10 cellular contexts compared by ENCODE assay signal in genomic region chr16:10870137-10870776, GRCh38. TPM values are rescaled to one million over a fixed set of nuclear protein-coding genes. Genes with fewer than 3 reads are reported as not detected.
DNase-seq lines count a peak whose midpoint lies in the region; ATAC-seq and TF ChIP-seq lines count a peak whose summit lies in the region.
"Had no signal": no experiment of that assay in that cellular context is flagged by ENCODE, and none has a peak within 500 bp of the region (broad histone marks: within the 10 kb centered on the region; RNA-seq: fewer than 3 reads in every experiment).

No MANE protein-coding gene starts in this region.

- H3K4me3 Mint-ChIP-seq in activated naive CD8-positive, alpha-beta T cell treated with anti-CD3 and anti-CD28 coated beads, Interleukin-2, amount 10 ng/mL, durations not matched to agents 7 days and 5 days, result peak overlapping the region; percentile 65

- H3K4me1 ChIP-seq in KMS-11 (ENCODE audit: low read depth, poor library complexity, severe bottlenecking) (peaks cover 82% of the 10 kb centered on the region), tibial nerve (peaks cover 0 to 34% (median 29%) of the 10 kb centered on the region in 4 donors)
- H3K4me1 ChIP-seq: BE2C had no signal

- TF ChIP-seq CTCF in KMS-11 (conservative IDR thresholded peaks at IDR 0.05; ENCODE audit: low read depth, low read length), result no peak
- TF ChIP-seq CTCF in tibial nerve (IDR thresholded peaks at IDR 0.05), result no peak

- no peak for TF ChIP-seq POLR2A in tibial nerve (IDR thresholded peaks at IDR 0.05)

- 79 to 89% methylated on average over 5 of the region's 5 CpGs for WGBS in tibial nerve, 2 donors

- H4K20me1 ChIP-seq in KMS-11 (ENCODE audit: insufficient read depth), result no peaks in the 10 kb centered on the region

- H3K9ac ChIP-seq in KMS-11, result no peak overlapping the region

- H3K27me3 Mint-ChIP-seq in activated naive CD8-positive, alpha-beta T cell treated with anti-CD3 and anti-CD28 coated beads, Interleukin-2, amount 10 ng/mL, durations not matched to agents 7 days and 5 days, result peaks cover 35% of the 10 kb centered on the region

- H3K27ac ChIP-seq in KMS-11 (peak overlapping the region; percentile 77; the same call in 1 of the 2 replicates), tibial nerve (peak overlapping the region in 3 of 4 donors; percentile 17 to 71 (median 71))

- H3K36me3 Mint-ChIP-seq in activated naive CD4-positive, alpha-beta T cell treated with anti-CD3 and anti-CD28 coated beads, Interleukin-2, amount 50 U/mL, for 72 hours, result no peaks in the 10 kb centered on the region
- H3K36me3 Mint-ChIP-seq in activated naive CD8-positive, alpha-beta T cell treated with anti-CD3 and anti-CD28 coated beads, Interleukin-2, amount 10 ng/mL, durations not matched to agents 7 days and 5 days, result peaks cover 3% of the 10 kb centered on the region

- H3K27me3 ChIP-seq in KMS-11 (ENCODE audit: insufficient read depth, low read depth) (no peaks in the 10 kb centered on the region), tibial nerve (no peaks in the 10 kb centered on the region)

- H3K4me3 ChIP-seq in KMS-11 (IDR thresholded peaks at IDR 0.05; ENCODE audit: insufficient read depth, low read depth, low read length) (no peak overlapping the region), tibial nerve (no peak overlapping the region)

- H3K79me2 ChIP-seq in KMS-11 (ENCODE audit: insufficient read depth, low read depth), result no peaks in the 10 kb centered on the region

- no peaks in the 10 kb centered on the region for H3K36me3 ChIP-seq in KMS-11 (ENCODE audit: insufficient read depth)
- no peaks in the 10 kb centered on the region for H3K36me3 ChIP-seq in tibial nerve
- H3K36me3 ChIP-seq: BE2C had no signal

- H2AFZ ChIP-seq in KMS-11 (ENCODE audit: low read depth), result no peak overlapping the region

- no peak for TF ChIP-seq EP300 in tibial nerve (IDR thresholded peaks at IDR 0.05)

- H3K4me1 Mint-ChIP-seq in activated naive CD8-positive, alpha-beta T cell treated with anti-CD3 and anti-CD28 coated beads, Interleukin-2, amount 10 ng/mL, durations not matched to agents 7 days and 5 days, result peaks cover 57% of the 10 kb centered on the region

- no peak for DNase-seq in activated naive CD4-positive, alpha-beta T cell treated with anti-CD3 and anti-CD28 coated beads, Interleukin-2, amount 50 U/mL, for 72 hours (ENCODE audit: low spot score in 2 of 2)
- no peak for DNase-seq in activated naive CD4-positive, alpha-beta T cell (lab: John Stamatoyannopoulos, UW)
- no peak for DNase-seq in activated naive CD8-positive, alpha-beta T cell treated with anti-CD3 and anti-CD28 coated beads, Interleukin-2, amount 10 ng/mL, durations not matched to agents 7 days and 5 days
- DNase-seq in tibial nerve (ENCODE audit: low spot score in 2 of 2), result no peak
- DNase-seq in glomerular visceral epithelial cell (ENCODE audit: extremely low spot score), result no peak
- DNase-seq: BE2C had no signal

- H3K9me3 ChIP-seq in tibial nerve, result no peaks in the 10 kb centered on the region
- H3K9me3 ChIP-seq: BE2C had no signal

- peak overlapping the region; percentile 83 for H3K4me2 ChIP-seq in KMS-11

- no peak overlapping the region for H3K27ac Mint-ChIP-seq in activated naive CD4-positive, alpha-beta T cell treated with anti-CD3 and anti-CD28 coated beads, Interleukin-2, amount 50 U/mL, for 72 hours
- peak overlapping the region; percentile 82 for H3K27ac Mint-ChIP-seq in activated naive CD8-positive, alpha-beta T cell treated with anti-CD3 and anti-CD28 coated beads, Interleukin-2, amount 10 ng/mL, durations not matched to agents 7 days and 5 days

- POLR2A ChIA-PET in activated naive CD8-positive, alpha-beta T cell treated with anti-CD3 and anti-CD28 coated beads, Interleukin-2, amount 10 ng/mL, durations not matched to agents 7 days and 5 days (lab: Charles Lee), result interaction anchor here (0.5 to 1.0 kb wide), 3 partner anchors 8 to 1767 kb away, joined by 3 to 7 read pairs (median 3); partner anchors contain the start of gene TVP23A

- peak; percentile 54 to 69 for ATAC-seq in activated naive CD4-positive, alpha-beta T cell treated with anti-CD3 and anti-CD28 coated beads, Interleukin-2, amount 50 U/mL, for 72 hours
- ATAC-seq in activated naive CD8-positive, alpha-beta T cell treated with anti-CD3 and anti-CD28 coated beads, Interleukin-2, amount 10 ng/mL, durations not matched to agents 7 days and 5 days (ENCODE audit: low read depth), result peak; percentile 16
- ATAC-seq in HG03135 (IDR thresholded peaks at IDR 0.05; ENCODE audit: unreplicated experiment), result no peak
- ATAC-seq in HG03432 (IDR thresholded peaks at IDR 0.05; ENCODE audit: unreplicated experiment), result no peak

- no peaks in the 10 kb centered on the region for H3K9me3 Mint-ChIP-seq in activated naive CD4-positive, alpha-beta T cell treated with anti-CD3 and anti-CD28 coated beads, Interleukin-2, amount 50 U/mL, for 72 hours
- no peaks in the 10 kb centered on the region for H3K9me3 Mint-ChIP-seq in activated naive CD8-positive, alpha-beta T cell treated with anti-CD3 and anti-CD28 coated beads, Interleukin-2, amount 10 ng/mL, durations not matched to agents 7 days and 5 days

RNA-seq across cellular contexts. Expression of gene CIITA, which starts 6.7 kb away (rescaled TPM):
- 1 to 10 TPM in 1 of 2 donors, under 1 TPM in 1; 0.52 to 2.3 TPM for total RNA-seq in activated naive CD4-positive, alpha-beta T cell treated with anti-CD3 and anti-CD28 coated beads, Interleukin-2, amount 50 U/mL, for 72 hours
- 10 to 100 TPM; 12.6 to 13.1 TPM for total RNA-seq in activated naive CD8-positive, alpha-beta T cell treated with anti-CD3 and anti-CD28 coated beads, Interleukin-2, amount 10 ng/mL, durations not matched to agents 7 days and 5 days
- total RNA-seq in tibial nerve, result 10 to 100 TPM in 3 of 4 donors, 1 to 10 TPM in 1; 7.5 to 38.7 (median 17.8) TPM
- total RNA-seq: NCI-H460 had no signal

RNA-seq across cellular contexts. Expression of gene TVP23A, which starts 51.7 kb away (rescaled TPM):
- not detected for total RNA-seq in activated naive CD4-positive, alpha-beta T cell treated with anti-CD3 and anti-CD28 coated beads, Interleukin-2, amount 50 U/mL, for 72 hours
- not detected for total RNA-seq in activated naive CD8-positive, alpha-beta T cell treated with anti-CD3 and anti-CD28 coated beads, Interleukin-2, amount 10 ng/mL, durations not matched to agents 7 days and 5 days
- total RNA-seq in tibial nerve, result 1 to 10 TPM in 1 of 4 donors, under 1 TPM in 2, not detected in 1; 0.20 to 3.1 (median 0.60) TPM
- total RNA-seq: NCI-H460 had no signal

Comparison
In these comparisons a context has a peak if more than half of its experiments do, and no peak if none do; other contexts are left out.
1. ATAC-seq: peak in activated naive CD4-positive, alpha-beta T cell treated with anti-CD3 and anti-CD28 coated beads, Interleukin-2, amount 50 U/mL, for 72 hours (2 of 2) and activated naive CD8-positive, alpha-beta T cell treated with anti-CD3 and anti-CD28 coated beads, Interleukin-2, amount 10 ng/mL, durations not matched to agents 7 days and 5 days (single experiment); none in HG03135 (single experiment) and HG03432 (single experiment).